ENCODE assay signal across 1 cellular context in genomic region chr12:56462565-56462964, GRCh38.
TF ChIP-seq lines count a peak whose summit lies in the region.

No MANE protein-coding gene starts in this region.

TF ChIP-seq in K562, 482 proteins besides CTCF, POLR2A, EP300 and RAD21:
- TF ChIP-seq PHF8 (IDR thresholded peaks at IDR 0.05; ENCODE audit: borderline replicate concordance, low read length) = no peak
- TF ChIP-seq ZFX (CRISPR knock-in tag; IDR thresholded peaks at IDR 0.05) = no peak
- no peak for TF ChIP-seq ID3 (CRISPR knock-in tag; IDR thresholded peaks at IDR 0.05)
- no peak for TF ChIP-seq ID3 (tag; IDR thresholded peaks at IDR 0.05)
- no peak for TF ChIP-seq NR3C1 (CRISPR knock-in tag; IDR thresholded peaks at IDR 0.05)
- TF ChIP-seq ZNF23 (CRISPR knock-in tag; IDR thresholded peaks at IDR 0.05) = no peak
- peak; percentile 34; the same call in 1 of the 2 replicates for TF ChIP-seq ZNF316 (IDR thresholded peaks at IDR 0.05)
- no peak for TF ChIP-seq SAFB2 (IDR thresholded peaks at IDR 0.05; ENCODE audit: borderline replicate concordance, low read depth, low read length, severe bottlenecking)
- peak; percentile 22; the same call in 1 of the 2 replicates for TF ChIP-seq C11orf30 (IDR thresholded peaks at IDR 0.05; ENCODE audit: low read depth)
